22 cellular contexts compared by ENCODE assay signal in genomic region chr3:136276049-136276755, GRCh38. TPM values are rescaled to one million over a fixed set of nuclear protein-coding genes. Genes with fewer than 3 reads are reported as not detected.
A peak's percentile ranks its signal among the peaks of the same experiment; 100 is the strongest.
DNase-seq lines count a peak whose midpoint lies in the region; ATAC-seq and TF ChIP-seq lines count a peak whose summit lies in the region.
"Had no signal": no experiment of that assay in that cellular context is flagged by ENCODE, and none has a peak within 500 bp of the region (broad histone marks: within the 10 kb centered on the region; RNA-seq: fewer than 3 reads in every experiment).

No MANE protein-coding gene starts in this region.

- WGBS in mammary epithelial cell (ENCODE audit: low coverage, missing lambda C conversion rate) = 43% methylated on average over 3 of the region's 4 CpGs
- 97% methylated on average over 4 of the region's 4 CpGs for whole genome bisulfite sequencing in thymus

- no peak overlapping the region for H3K9ac ChIP-seq in mammary epithelial cell (ENCODE audit: insufficient read depth, low read length)

- no TSS peak for BruUV-seq in mammary epithelial cell (replicated peaks; lab: Mats Ljungman, UMichigan)

- no peak overlapping the region for H3K4me3 ChIP-seq in mammary epithelial cell (replicated peaks in 1 of 3; ENCODE audit: insufficient read depth in 1 of 3, low read depth in 2 of 3, low read length in 3 of 3)
- no peak overlapping the region for H3K4me3 ChIP-seq in breast epithelium
- no peak overlapping the region for H3K4me3 ChIP-seq in WI38 (ENCODE audit: low read depth, low read length)
- H3K4me3 ChIP-seq in epithelial cell of proximal tubule (ENCODE audit: low read depth, low read length) = no peak overlapping the region
- no peak overlapping the region for H3K4me3 ChIP-seq in thymus (ENCODE audit: low read length)
- H3K4me3 ChIP-seq: A549, mucosa of descending colon, tibial artery had no signal

- H3K4me1 ChIP-seq in mammary epithelial cell (ENCODE audit: insufficient read depth, low read length) (peaks cover 21% of the 10 kb centered on the region), breast epithelium (no peaks in the 10 kb centered on the region), thymus (ENCODE audit: control insufficient read depth, insufficient read depth, low read length) (no peaks in the 10 kb centered on the region)
- H3K4me1 ChIP-seq: A549, tibial artery had no signal

- TF ChIP-seq CTCF in mammary epithelial cell (conservative IDR thresholded peaks at IDR 0.05 in 1 of 2, IDR thresholded peaks at IDR 0.05 in 1 of 2; ENCODE audit: extremely low read depth in 1 of 2, insufficient read depth in 1 of 2, low read depth in 1 of 2, low read length in 2 of 2) (peak; percentile 45 to 50), breast epithelium (IDR thresholded peaks at IDR 0.05) (no peak), WI38 (IDR thresholded peaks at IDR 0.05; ENCODE audit: low read depth, low read length) (0 out of 2 replicates have a peak, but pooled peaks have one; percentile 23), epithelial cell of proximal tubule (conservative IDR thresholded peaks at IDR 0.05; ENCODE audit: low read depth, low read length) (peak; percentile 21)

- H3K79me2 ChIP-seq in mammary epithelial cell (ENCODE audit: insufficient read depth, low read length) = peaks cover 5% of the 10 kb centered on the region

- dilution Hi-C loops in mammary epithelial cell (cut with HindIII; ENCODE audit: low sequenced_read_pairs) = no loop called here

- H3K9me3 ChIP-seq in mammary epithelial cell (replicated peaks; ENCODE audit: insufficient read depth, low read length) (peaks cover 3% of the 10 kb centered on the region), breast epithelium (peaks cover 9 to 18% of the 10 kb centered on the region in 2 donors), thymus (ENCODE audit: control insufficient read depth) (peaks cover 5% of the 10 kb centered on the region)

- in situ Hi-C loops in mammary epithelial cell (cut with MboI; ENCODE audit: low sequenced_read_pairs in 2 of 2) = no loop called here

- H3K36me3 ChIP-seq in mammary epithelial cell (ENCODE audit: insufficient read depth, low read length) (no peaks in the 10 kb centered on the region), breast epithelium (no peaks in the 10 kb centered on the region), thymus (ENCODE audit: control insufficient read depth, insufficient read depth) (peaks cover 3% of the 10 kb centered on the region)

- H3K4me2 ChIP-seq in mammary epithelial cell (ENCODE audit: insufficient read depth, low read depth, low read length) = peak overlapping the region; percentile 72
- H3K4me2 ChIP-seq: A549 had no signal

- DNase-seq in mammary epithelial cell (peak; percentile 76), breast epithelium (ENCODE audit: low spot score in 2 of 2) (no peak), epithelial cell of proximal tubule (ENCODE audit: low read depth) (no peak), HUDEP-2 (lab: John Stamatoyannopoulos, UW; ENCODE audit: unreplicated experiment in 76 of 76) (no peak), COR-L47 (lab: John Stamatoyannopoulos, UW) (no peak)
- DNase-seq: activated CD4-positive, CD25-positive, alpha-beta regulatory T cell; activated CD8-positive, alpha-beta memory T cell treated with anti-CD3 and anti-CD28 coated beads for 24 hours; activated naive CD8-positive, alpha-beta T cell treated with anti-CD3 and anti-CD28 coated beads for 36 hours; CD4-positive, CD25-positive, alpha-beta regulatory T cell; effector memory CD4-positive, alpha-beta T cell; GOT3; KG1; mucosa of descending colon; NCI-H1105; NCI-H524 treated with DMSO at 0.1 percent for 48 hours; T-helper 2 cell; tibial artery had no signal

- intact Hi-C loops in mammary epithelial cell (cut with micrococcal nuclease) (no loop called here), breast epithelium (cut with DNase I; ENCODE audit: low total_unique reads) (no loop called here)

- H3K27me3 ChIP-seq in mammary epithelial cell (ENCODE audit: insufficient read depth, low read length) = no peaks in the 10 kb centered on the region
- no peaks in the 10 kb centered on the region for H3K27me3 ChIP-seq in breast epithelium
- no peaks in the 10 kb centered on the region for H3K27me3 ChIP-seq in thymus (ENCODE audit: control insufficient read depth, insufficient read depth)
- H3K27me3 ChIP-seq: tibial artery had no signal

- no peak for ATAC-seq in GM21786 (IDR thresholded peaks at IDR 0.05; ENCODE audit: unreplicated experiment)
- ATAC-seq: A549, mucosa of descending colon had no signal

- CTCF ChIA-PET in mammary epithelial cell (lab: Charles Lee; ENCODE audit: low non-redundant PET) = no interaction called here

- H3K27ac ChIP-seq in mammary epithelial cell (ENCODE audit: insufficient read depth, low read depth, low read length) (no peak overlapping the region), breast epithelium (no peak overlapping the region), thymus (ENCODE audit: low read depth) (peak overlapping the region; percentile 43)
- H3K27ac ChIP-seq: A549, HL-60, tibial artery had no signal

- no peaks in the 10 kb centered on the region for H4K20me1 ChIP-seq in mammary epithelial cell (ENCODE audit: insufficient read depth, low read length)

- peak overlapping the region; percentile 80 for H2AFZ ChIP-seq in mammary epithelial cell (ENCODE audit: low read depth, low read length)

- TF ChIP-seq POLR2A in breast epithelium (IDR thresholded peaks at IDR 0.05) = no peak

RNA-seq across cellular contexts. Expression of gene PCCB, which starts 26.1 kb away (rescaled TPM):
- total RNA-seq in mammary epithelial cell (10 to 100 TPM; 29.7 to 35.5 TPM), breast epithelium (10 to 100 TPM; 24.9 to 35.0 (median 31.3) TPM), epithelial cell of proximal tubule (39.1 and 80.6 TPM in 2 replicates)
- polyA plus RNA-seq in mammary epithelial cell (46.3 TPM), thymus (13.5 TPM)
- 82.4 TPM for polyA minus RNA-seq in mammary epithelial cell

Comparison
In these comparisons a context has a peak if more than half of its experiments do, and no peak if none do; other contexts are left out.
1. CTCF ChIP-seq: peak in mammary epithelial cell (2 of 2), WI38 (single experiment) and epithelial cell of proximal tubule (single experiment); none in breast epithelium (0 of 3).